In genomic region chr2:101251844-101252407, GRCh38 we compare ENCODE assay signal across 8 cellular contexts. TPM values are rescaled to one million over a fixed set of nuclear protein-coding genes. Genes with fewer than 3 reads are reported as not detected.
A peak's percentile ranks its signal among the peaks of the same experiment; 100 is the strongest.
DNase-seq lines count a peak whose midpoint lies in the region; ATAC-seq, FAIRE-seq and TF ChIP-seq lines count a peak whose summit lies in the region.

No MANE protein-coding gene starts in this region.

- no peaks in the 10 kb centered on the region for H3K9me2 ChIP-seq in PC-9 (ENCODE audit: insufficient read depth)

- TF ChIP-seq CTCF in PC-9 (conservative IDR thresholded peaks at IDR 0.05) (peak; percentile 81), HepG2 (CRISPR knock-in tag; IDR thresholded peaks at IDR 0.05) (peak; percentile 75)

- peak overlapping the region; percentile 78 for H3K9ac ChIP-seq in HepG2 (ENCODE audit: insufficient read depth, low read depth, low read length)

- ATAC-seq in GM19467 (IDR thresholded peaks at IDR 0.05; ENCODE audit: unreplicated experiment) (peak; percentile 44), HG03520 (IDR thresholded peaks at IDR 0.05; ENCODE audit: unreplicated experiment) (peak; percentile 42), HepG2 (peak; percentile 79)

- H3K79me2 ChIP-seq in PC-9 (ENCODE audit: low read depth) (peaks cover 42% of the 10 kb centered on the region), HepG2 (ENCODE audit: insufficient read depth, low read length) (peaks cover 40% of the 10 kb centered on the region)

- TF ChIP-seq EP300 in HepG2 (IDR thresholded peaks at IDR 0.05; ENCODE audit: low read depth in 2 of 2, low read length in 2 of 2) (no peak), HepG2 (CRISPR knock-in tag; IDR thresholded peaks at IDR 0.05; ENCODE audit: borderline replicate concordance) (no peak)

- CTCF ChIA-PET in PC-9 (lab: Charles Lee) (interaction anchor here (0.6 kb wide), 1 partner anchor 238 kb away, joined by 3 read pairs; no protein-coding TSS in a partner anchor), HepG2 (lab: Yijun Ruan, JAX; ENCODE audit: low intra/inter-chr PET ratio, low total read pairs) (interaction anchor here (0.7 to 2.7 kb wide), 7 partner anchors 12 to 239 kb away, joined by 3 to 20 read pairs (median 5); no protein-coding TSS in a partner anchor)

- H2AFZ ChIP-seq in PC-9, result peak overlapping the region; percentile 85
- H2AFZ ChIP-seq in HepG2 (ENCODE audit: low read length), result peak overlapping the region; percentile 67

- H3K36me3 ChIP-seq in PC-9 (ENCODE audit: low read depth) (no peaks in the 10 kb centered on the region), HepG2 (replicated peaks in 1 of 2; ENCODE audit: control insufficient read depth in 1 of 2, insufficient read depth in 2 of 2, low read length in 2 of 2) (no peaks in the 10 kb centered on the region; a peak in 1 of 5 replicates)

- POLR2A ChIA-PET in PC-9 (lab: Charles Lee; ENCODE audit: unreplicated experiment), result interaction anchor here (0.6 to 0.8 kb wide), 4 partner anchors 29 to 1916 kb away, joined by 3 to 7 read pairs (median 4); no protein-coding TSS in a partner anchor
- POLR2A ChIA-PET in HepG2 (lab: Yijun Ruan, JAX), result interaction anchor here (0.7 to 4.1 kb wide), 14 partner anchors 8 to 709 kb away, joined by 3 to 53 read pairs (median 4); partner anchors contain the start of genes RNF149 and RPL31

- H3K4me1 ChIP-seq in PC-9 (replicated peaks; ENCODE audit: insufficient read depth) (peaks cover 29% of the 10 kb centered on the region), HepG2 (ENCODE audit: insufficient read depth, low read length) (peaks cover 75% of the 10 kb centered on the region)

- H3K4me2 ChIP-seq in PC-9, result peak overlapping the region; percentile 98
- peak overlapping the region; percentile 94 for H3K4me2 ChIP-seq in HepG2 (ENCODE audit: low read depth, low read length)

- peak in 1 of 2 experiments; percentile 14; a peak in 1 of 4 replicates for TF ChIP-seq POLR2A in HepG2 (IDR thresholded peaks at IDR 0.05; ENCODE audit: insufficient read depth in 1 of 2, low read depth in 2 of 2, low read length in 2 of 2)

- H3K9me3 ChIP-seq in PC-9 (ENCODE audit: insufficient read depth, low read depth) (no peaks in the 10 kb centered on the region), HepG2 (ENCODE audit: low read length) (no peaks in the 10 kb centered on the region)

- DNase-seq in D341Med (ENCODE audit: low spot score), result peak; percentile 45
- peak; percentile 55 to 79 for DNase-seq in PC-9
- peak; percentile 37 for DNase-seq in cerebellar cortex (ENCODE audit: low spot score)
- DNase-seq in HepG2 (ENCODE audit: low spot score), result peak; percentile 77
- DNase-seq in substantia nigra (lab: John Stamatoyannopoulos, UW), result no peak
- DNase-seq in 8988T, result no peak

- in situ Hi-C loops in HepG2 (cut with HindIII; ENCODE audit: extremely low pct_ligation_motif_present, low pct_unique_long_range_greater_than_20kb), result no loop called here

- TF ChIP-seq RAD21 in HepG2 (CRISPR knock-in tag; IDR thresholded peaks at IDR 0.05), result peak; percentile 67

- BruUV-seq in PC-9 (replicated peaks; lab: Mats Ljungman, UMichigan) (TSS peak; percentile 66), HepG2 (replicated peaks; lab: Mats Ljungman, UMichigan) (TSS peak; percentile 87)

- H3K27me3 ChIP-seq in PC-9 (ENCODE audit: insufficient read depth, low read depth), result no peaks in the 10 kb centered on the region
- no peaks in the 10 kb centered on the region; a peak in 1 of 5 replicates for H3K27me3 ChIP-seq in HepG2 (ENCODE audit: control insufficient read depth in 1 of 2, insufficient read depth in 2 of 2, low read length in 2 of 2)

- H3K4me3 ChIP-seq in PC-9 (peak overlapping the region; percentile 66), HepG2 (replicated peaks in 1 of 3; ENCODE audit: insufficient read depth in 1 of 3, low read depth in 2 of 3, low read length in 3 of 3) (peak overlapping the region; percentile 66 to 80 (median 70))

- H4K20me1 ChIP-seq in PC-9 (ENCODE audit: insufficient read depth), result peaks cover 11% of the 10 kb centered on the region
- H4K20me1 ChIP-seq in HepG2 (ENCODE audit: insufficient read depth, low read length), result peaks cover 3% of the 10 kb centered on the region; the same call in 1 of the 2 replicates

- H3K27ac ChIP-seq in PC-9, result peak overlapping the region; percentile 64
- peak overlapping the region; percentile 86 for H3K27ac ChIP-seq in HepG2 (ENCODE audit: extremely low read length, insufficient read depth, low read length)
- H3K27ac ChIP-seq in substantia nigra (ENCODE audit: low read depth, low read length, poor library complexity, severe bottlenecking), result peak overlapping the region; percentile 80

- 9% methylated on average over 16 of the region's 16 CpGs for WGBS in HepG2 (ENCODE audit: low lambda C conversion rate)

- intact Hi-C loops in PC-9 (cut with micrococcal nuclease; ENCODE audit: unreplicated experiment) (loop anchor here (2.0 to 5.0 kb wide), 3 partner anchors 45 to 239 kb away; partner anchors contain the start of gene TBC1D8), HepG2 (cut with micrococcal nuclease; ENCODE audit: unreplicated experiment) (loop anchor here (1.0 to 2.0 kb wide), 3 partner anchors 13 to 55 kb away; no protein-coding TSS in a partner anchor)

- H3F3A ChIP-seq in PC-9 (ENCODE audit: insufficient read depth, low read depth), result peaks cover 6% of the 10 kb centered on the region; the same call in 1 of the 2 replicates

- peak; percentile 62 for FAIRE-seq in HepG2 (lab: Jason Lieb, UNC)

RNA-seq across cellular contexts. Expression of gene CNOT11, which starts 0.8 kb away (rescaled TPM):
- 39.0 and 60.6 TPM in 2 replicates for total RNA-seq in PC-9 (2021)
- 100 and 114 TPM in 2 replicates for total RNA-seq in HepG2 (2016; rRNA removed; fragmentation: Illumina TruSeq; extraction: Trizol)
- total RNA-seq in HepG2 (2016; cell fraction: cytosol; rRNA removed; fragmentation: Illumina TruSeq; extraction: Trizol; ENCODE audit: low read depth), result 34.2 and 39.4 TPM in 2 replicates
- total RNA-seq in HepG2 (2016; cell fraction: insoluble cytoplasmic fraction; rRNA removed; fragmentation: Illumina TruSeq; extraction: Trizol), result 93.7 and 119 TPM in 2 replicates
- total RNA-seq in HepG2 (2016; cell fraction: membrane; rRNA removed; fragmentation: Illumina TruSeq; extraction: Trizol), result 65.8 and 70.3 TPM in 2 replicates
- 79.5 and 91.1 TPM in 2 replicates for total RNA-seq in HepG2 (2016; cell fraction: nucleus; rRNA removed; fragmentation: Illumina TruSeq; extraction: Trizol)
- polyA plus RNA-seq in HepG2 (2011; rRNA removed), result 202 and 209 TPM in 2 replicates
- polyA plus RNA-seq in HepG2 (2011; cell fraction: cytosol; rRNA removed), result 91.7 and 128 TPM in 2 replicates
- polyA plus RNA-seq in HepG2 (2011; cell fraction: nucleus; rRNA removed), result 359 and 415 TPM in 2 replicates
- polyA plus RNA-seq in HepG2 (2012), result 100 and 126 TPM in 2 replicates
- 35.1 and 35.8 TPM in 2 replicates for polyA plus RNA-seq in HepG2 (2016; cell fraction: cytosol; fragmentation: Illumina TruSeq; extraction: Trizol; ENCODE audit: low read depth)
- 160 and 184 TPM in 2 replicates for polyA plus RNA-seq in HepG2 (2016; cell fraction: insoluble cytoplasmic fraction; fragmentation: Illumina TruSeq; extraction: Trizol; ENCODE audit: low read depth)
- polyA plus RNA-seq in HepG2 (2016; cell fraction: membrane; fragmentation: Illumina TruSeq; extraction: Trizol; ENCODE audit: low read depth), result 62.2 and 66.8 TPM in 2 replicates
- 277 TPM in 2 replicates for polyA plus RNA-seq in HepG2 (2016; cell fraction: nucleus; fragmentation: Illumina TruSeq; extraction: Trizol; ENCODE audit: insufficient read depth, low read depth)
- 74.3 and 87.7 TPM in 2 replicates for polyA minus RNA-seq in HepG2 (2011; rRNA and poly(A)+ RNA removed; ENCODE audit: low replicate concordance)
- 102 and 132 TPM in 2 replicates for polyA minus RNA-seq in HepG2 (2011; cell fraction: cytosol; rRNA and poly(A)+ RNA removed)
- 80.2 and 123 TPM in 2 replicates for polyA minus RNA-seq in HepG2 (2011; cell fraction: nucleus; rRNA and poly(A)+ RNA removed)

RNA-seq across cellular contexts. Expression of gene RNF149, which starts 56.6 kb away (rescaled TPM):
- total RNA-seq in PC-9 (2021), result 58.6 and 71.6 TPM in 2 replicates
- total RNA-seq in HepG2 (2016; rRNA removed; fragmentation: Illumina TruSeq; extraction: Trizol), result 45.7 and 109 TPM in 2 replicates
- total RNA-seq in HepG2 (2016; cell fraction: cytosol; rRNA removed; fragmentation: Illumina TruSeq; extraction: Trizol; ENCODE audit: low read depth), result 31.6 and 37.7 TPM in 2 replicates
- total RNA-seq in HepG2 (2016; cell fraction: insoluble cytoplasmic fraction; rRNA removed; fragmentation: Illumina TruSeq; extraction: Trizol), result 40.9 and 111 TPM in 2 replicates
- total RNA-seq in HepG2 (2016; cell fraction: membrane; rRNA removed; fragmentation: Illumina TruSeq; extraction: Trizol), result 40.3 and 50.9 TPM in 2 replicates
- 138 and 175 TPM in 2 replicates for total RNA-seq in HepG2 (2016; cell fraction: nucleus; rRNA removed; fragmentation: Illumina TruSeq; extraction: Trizol)
- 87.2 and 87.6 TPM in 2 replicates for polyA plus RNA-seq in HepG2 (2011; rRNA removed)
- 33.2 and 46.3 TPM in 2 replicates for polyA plus RNA-seq in HepG2 (2011; cell fraction: cytosol; rRNA removed)
- polyA plus RNA-seq in HepG2 (2011; cell fraction: nucleus; rRNA removed), result 67.6 and 82.1 TPM in 2 replicates
- 91.6 and 103 TPM in 2 replicates for polyA plus RNA-seq in HepG2 (2012)
- 12.2 and 15.7 TPM in 2 replicates for polyA plus RNA-seq in HepG2 (2016; cell fraction: cytosol; fragmentation: Illumina TruSeq; extraction: Trizol; ENCODE audit: low read depth)
- 37.5 and 38.4 TPM in 2 replicates for polyA plus RNA-seq in HepG2 (2016; cell fraction: insoluble cytoplasmic fraction; fragmentation: Illumina TruSeq; extraction: Trizol; ENCODE audit: low read depth)
- 22.7 and 27.3 TPM in 2 replicates for polyA plus RNA-seq in HepG2 (2016; cell fraction: membrane; fragmentation: Illumina TruSeq; extraction: Trizol; ENCODE audit: low read depth)
- polyA plus RNA-seq in HepG2 (2016; cell fraction: nucleus; fragmentation: Illumina TruSeq; extraction: Trizol; ENCODE audit: insufficient read depth, low read depth), result 273 and 274 TPM in 2 replicates
- 41.3 and 47.7 TPM in 2 replicates for polyA minus RNA-seq in HepG2 (2011; rRNA and poly(A)+ RNA removed; ENCODE audit: low replicate concordance)
- polyA minus RNA-seq in HepG2 (2011; cell fraction: cytosol; rRNA and poly(A)+ RNA removed), result 41.9 and 57.0 TPM in 2 replicates
- 147 and 171 TPM in 2 replicates for polyA minus RNA-seq in HepG2 (2011; cell fraction: nucleus; rRNA and poly(A)+ RNA removed)

Comparison
In these comparisons a context has a peak if more than half of its experiments do, and no peak if none do; other contexts are left out.
1. DNase-seq: peak in D341Med (single experiment), PC-9 (2 of 2), cerebellar cortex (single experiment) and HepG2 (single experiment); none in substantia nigra (0 of 49) and 8988T (single experiment).
2. Peak in every context shown above with its lines, with median percentiles within 50 percentile points of each other: ATAC-seq and H3K27ac ChIP-seq.